In genomic region chr3:81643721-81644120, GRCh38 we compare ENCODE assay signal across 1 cellular context.
TF ChIP-seq lines count a peak whose summit lies in the region.

No MANE protein-coding gene starts in this region.

TF ChIP-seq in K562, 482 proteins besides CTCF, POLR2A, EP300 and RAD21 (continued from another document):
- TF ChIP-seq ERF (CRISPR knock-in tag; IDR thresholded peaks at IDR 0.05), result no peak
- no peak for TF ChIP-seq MED1 (CRISPR knock-in tag; IDR thresholded peaks at IDR 0.05; ENCODE audit: borderline replicate concordance)
- no peak for TF ChIP-seq ZFP36 (IDR thresholded peaks at IDR 0.05; ENCODE audit: low read depth, low read length, partially characterized antibody)
- no peak for TF ChIP-seq TARDBP (IDR thresholded peaks at IDR 0.05)
- no peak for TF ChIP-seq NRF1 (conservative IDR thresholded peaks at IDR 0.05 in 1 of 2, IDR thresholded peaks at IDR 0.05 in 1 of 2)
- TF ChIP-seq MAFK (IDR thresholded peaks at IDR 0.05; ENCODE audit: low read length), result no peak
- TF ChIP-seq TCF7 (IDR thresholded peaks at IDR 0.05; ENCODE audit: borderline replicate concordance), result no peak
- TF ChIP-seq SP2 (IDR thresholded peaks at IDR 0.05; ENCODE audit: extremely low read depth, low read depth, low read length, poor library complexity, severe bottlenecking), result no peak
- TF ChIP-seq EGR1 (conservative IDR thresholded peaks at IDR 0.05), result no peak
- no peak for TF ChIP-seq PCBP2 (IDR thresholded peaks at IDR 0.05; ENCODE audit: low read depth, low read length, poor library complexity, severe bottlenecking)
- TF ChIP-seq PURB (CRISPR knock-in tag; IDR thresholded peaks at IDR 0.05; ENCODE audit: low read depth), result no peak
- TF ChIP-seq ZNF280B (CRISPR knock-in tag; IDR thresholded peaks at IDR 0.05), result no peak
